In genomic region chr4:8377103-8378075, GRCh38 we compare ENCODE assay signal across 15 cellular contexts.
"Had no signal": no experiment of that assay in that cellular context is flagged by ENCODE, and none has a peak within 500 bp of the region (broad histone marks: within the 10 kb centered on the region; RNA-seq: fewer than 3 reads in every experiment).

No MANE protein-coding gene starts in this region.

- H3K27ac ChIP-seq: stomach, thoracic aorta had no signal

- H3K4me3 ChIP-seq: stomach, thoracic aorta had no signal

- H3K9me3 ChIP-seq: stomach, thoracic aorta had no signal

- H3K27me3 Mint-ChIP-seq: central memory CD8-positive, alpha-beta T cell; dendritic cell treated with granulocyte-macrophage colony-stimulating factor and Interleukin-4, amounts not matched to agents 40 ng/mL and 50 ng/mL, for 4 days; effector memory CD8-positive, alpha-beta T cell; naive thymus-derived CD4-positive, alpha-beta T cell had no signal

- FAIRE-seq: urothelium cell line had no signal

- H3K27me3 ChIP-seq: stomach had no signal

- H3K4me3 Mint-ChIP-seq: central memory CD8-positive, alpha-beta T cell; dendritic cell treated with granulocyte-macrophage colony-stimulating factor and Interleukin-4, amounts not matched to agents 40 ng/mL and 50 ng/mL, for 4 days; effector memory CD8-positive, alpha-beta T cell; naive thymus-derived CD4-positive, alpha-beta T cell had no signal

- H3K4me1 ChIP-seq: stomach had no signal

- H3K4me1 Mint-ChIP-seq: central memory CD8-positive, alpha-beta T cell; naive thymus-derived CD4-positive, alpha-beta T cell had no signal

- DNase-seq: activated CD4-positive, alpha-beta T cell treated with anti-CD3 and anti-CD28 coated beads, Interleukin-2, amount 50 U/mL, for 1 hour; activated effector memory CD4-positive, alpha-beta T cell treated with anti-CD3 and anti-CD28 coated beads, Interleukin-2, amount 50 U/mL, for 16 hours; activated T-cell treated with anti-CD3 and anti-CD28 coated beads, Interleukin-2, amount 50 U/mL, for 1 hour; effector memory CD8-positive, alpha-beta T cell; erythroblast; hypothalamus; mammary epithelial cell; naive thymus-derived CD4-positive, alpha-beta T cell; stimulated activated CD4-positive, alpha-beta T cell treated with anti-CD3 and anti-CD28 coated beads, Interleukin-4, amount 100 ng/mL, for 4 hours; stomach; T-helper 2 cell had no signal

- H3K9me3 Mint-ChIP-seq: central memory CD8-positive, alpha-beta T cell; dendritic cell treated with granulocyte-macrophage colony-stimulating factor and Interleukin-4, amounts not matched to agents 40 ng/mL and 50 ng/mL, for 4 days; effector memory CD8-positive, alpha-beta T cell had no signal

- ATAC-seq: effector memory CD8-positive, alpha-beta T cell; naive thymus-derived CD4-positive, alpha-beta T cell had no signal

- H3K27ac Mint-ChIP-seq: dendritic cell treated with granulocyte-macrophage colony-stimulating factor and Interleukin-4, amounts not matched to agents 40 ng/mL and 50 ng/mL, for 4 days; effector memory CD8-positive, alpha-beta T cell; naive thymus-derived CD4-positive, alpha-beta T cell had no signal
